ENCODE assay signal across 30 cellular contexts in the genomic region with DNA sequence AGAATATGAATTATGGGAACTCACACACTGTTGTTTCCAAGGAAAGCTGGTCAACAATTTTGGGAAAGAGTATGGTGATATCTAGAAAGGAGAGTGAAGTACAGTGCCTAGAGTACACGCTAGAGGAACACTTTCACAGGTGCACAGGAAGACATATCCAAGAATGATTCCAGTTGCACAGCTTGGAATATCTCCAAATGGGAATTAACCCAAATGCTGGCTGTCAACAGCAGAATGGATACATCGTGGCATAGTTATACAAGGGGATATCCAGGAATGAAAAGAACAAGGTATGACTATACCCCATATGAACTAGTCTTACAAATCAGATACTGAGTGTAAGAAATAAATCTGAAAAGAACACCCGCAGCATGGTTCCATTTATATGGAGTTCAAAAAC.
"Had no signal": no experiment of that assay in that cellular context is flagged by ENCODE, and none has a peak within 500 bp of the region (broad histone marks: within the 10 kb centered on the region; RNA-seq: fewer than 3 reads in every experiment).

No MANE protein-coding gene starts in this region.

- ATAC-seq: body of pancreas, Right ventricle myocardium inferior, SK-N-SH treated with all-trans-retinoic acid at 6 μM for 48 hours, T-cell had no signal

- DNase-seq: activated B cell treated with CpG ODN at 0.5 μM for 24 hours; activated CD4-positive, alpha-beta memory T cell treated with anti-CD3 and anti-CD28 coated beads for 36 hours; activated CD4-positive, alpha-beta T cell treated with anti-CD3 and anti-CD28 coated beads for 4 hours; activated CD4-positive, alpha-beta T cell treated with anti-CD3 and anti-CD28 coated beads, Interleukin-2, amount 50 U/mL, for 1 hour; activated CD4-positive, CD25-positive, alpha-beta regulatory T cell treated with anti-CD3 and anti-CD28 coated beads, Interleukin-2, amount 50 U/mL, for 72 hours; activated gamma-delta T cell; activated naive CD4-positive, alpha-beta T cell treated with Interleukin-2 at 50 U/mL for 16 hours; activated naive CD8-positive, alpha-beta T cell treated with anti-CD3 and anti-CD28 coated beads, Interleukin-2, amount 10 ng/mL, durations not matched to agents 7 days and 5 days; activated T-cell treated with anti-CD3 and anti-CD28 coated beads, Interleukin-2, amount 50 U/mL, for 1 hour; cerebellar nuclear complex; Kasumi-1; KG1; MM.1S; NCI-H1092 treated with DMSO at 0.1 percent for 48 hours; NCI-H1417; NCI-H146; NCI-H187; NCI-H2029 treated with DMSO at 0.1 percent for 48 hours; NCI-H2107; NCI-H226; NCI-H446 treated with DMSO at 0.1 percent for 48 hours; NCI-H524; PC-9; SIG-M5; T-cell; T-helper 2 cell; T-helper 9 cell had no signal
